ENCODE assay signal across 1 cellular context in the genomic region with DNA sequence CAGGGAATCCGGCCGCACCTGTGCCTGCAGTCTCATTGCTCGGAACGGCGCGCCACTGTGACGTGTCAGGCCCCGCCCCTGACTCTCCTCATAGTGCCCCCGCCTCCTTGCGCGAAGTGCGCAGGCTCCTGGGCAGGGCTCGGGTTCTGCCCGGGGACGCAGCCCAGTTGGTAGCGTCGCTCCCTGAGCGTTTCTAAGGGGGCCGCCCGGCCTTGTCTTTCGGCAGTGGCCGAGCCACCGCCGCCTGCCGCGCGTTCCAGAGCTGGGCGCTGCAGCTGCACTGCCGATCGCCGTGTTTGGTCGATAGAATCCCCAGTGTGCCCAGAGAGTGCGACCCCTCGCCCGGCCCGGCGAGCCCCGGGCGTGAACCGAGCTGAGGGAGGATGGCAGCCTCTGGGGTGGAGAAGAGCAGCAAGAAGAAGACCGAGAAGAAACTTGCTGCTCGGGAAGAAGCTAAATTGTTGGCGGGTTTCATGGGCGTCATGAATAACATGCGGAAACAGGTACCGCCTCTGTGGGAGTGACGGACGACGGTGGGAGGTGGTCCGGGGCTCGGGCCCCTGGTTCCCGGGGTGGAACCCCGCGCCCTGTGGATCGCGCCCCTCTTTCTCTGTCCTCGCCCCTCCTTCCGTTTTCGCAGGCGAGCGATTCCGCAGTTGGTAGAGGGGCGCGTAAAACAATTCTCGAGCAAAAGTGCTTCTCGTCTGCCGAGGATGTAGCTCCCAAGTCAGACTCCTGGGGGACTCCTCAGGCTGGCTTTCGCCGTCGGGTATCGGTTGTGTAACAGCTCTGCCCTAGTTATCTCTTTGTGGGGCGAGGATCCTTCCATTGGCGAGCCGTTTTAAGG.
A peak's percentile ranks its signal among the peaks of the same experiment; 100 is the strongest.
TF ChIP-seq lines count a peak whose summit lies in the region.

A gene with protein sequence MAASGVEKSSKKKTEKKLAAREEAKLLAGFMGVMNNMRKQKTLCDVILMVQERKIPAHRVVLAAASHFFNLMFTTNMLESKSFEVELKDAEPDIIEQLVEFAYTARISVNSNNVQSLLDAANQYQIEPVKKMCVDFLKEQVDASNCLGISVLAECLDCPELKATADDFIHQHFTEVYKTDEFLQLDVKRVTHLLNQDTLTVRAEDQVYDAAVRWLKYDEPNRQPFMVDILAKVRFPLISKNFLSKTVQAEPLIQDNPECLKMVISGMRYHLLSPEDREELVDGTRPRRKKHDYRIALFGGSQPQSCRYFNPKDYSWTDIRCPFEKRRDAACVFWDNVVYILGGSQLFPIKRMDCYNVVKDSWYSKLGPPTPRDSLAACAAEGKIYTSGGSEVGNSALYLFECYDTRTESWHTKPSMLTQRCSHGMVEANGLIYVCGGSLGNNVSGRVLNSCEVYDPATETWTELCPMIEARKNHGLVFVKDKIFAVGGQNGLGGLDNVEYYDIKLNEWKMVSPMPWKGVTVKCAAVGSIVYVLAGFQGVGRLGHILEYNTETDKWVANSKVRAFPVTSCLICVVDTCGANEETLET (plus strand): TSS at position 142 of the 847 bp plus-strand sequence. CDS start 242 bp downstream, at position 384.

TF ChIP-seq in HepG2, 621 proteins besides CTCF, POLR2A, EP300 and RAD21 (continued from another document and continues in another):
- TF ChIP-seq ZSCAN20 (CRISPR knock-in tag; IDR thresholded peaks at IDR 0.05; ENCODE audit: borderline replicate concordance) (no peak), ZNF33B (CRISPR knock-in tag; IDR thresholded peaks at IDR 0.05) (no peak; the same call in 1 of the 2 replicates), ZNF616 (CRISPR knock-in tag; IDR thresholded peaks at IDR 0.05; ENCODE audit: low read depth) (peak; percentile 71; the same call in 1 of the 2 replicates), CREB1 (IDR thresholded peaks at IDR 0.05) (peak; percentile 94), CREB1 (CRISPR knock-in tag; IDR thresholded peaks at IDR 0.05) (peak; percentile 99), HDAC1 (CRISPR knock-in tag; IDR thresholded peaks at IDR 0.05) (peak; percentile 87; the same call in 1 of the 2 replicates), AGO1 (IDR thresholded peaks at IDR 0.05; ENCODE audit: low read depth, low read length, poor library complexity, severe bottlenecking) (peak; percentile 27), XRCC5 (optimal IDR thresholded peaks at IDR 0.05; ENCODE audit: low read length) (peak; percentile 83), ZNF343 (CRISPR knock-in tag; IDR thresholded peaks at IDR 0.05) (no peak; the same call in 1 of the 2 replicates), RARA (CRISPR knock-in tag; IDR thresholded peaks at IDR 0.05) (no peak), NFE2L1 (CRISPR knock-in tag; IDR thresholded peaks at IDR 0.05; ENCODE audit: borderline replicate concordance) (no peak), TAF1 (CRISPR knock-in tag; IDR thresholded peaks at IDR 0.05) (peak; percentile 88), ZNF234 (CRISPR knock-in tag; conservative IDR thresholded peaks at IDR 0.05) (no peak), ZNF296 (CRISPR knock-in tag; conservative IDR thresholded peaks at IDR 0.05) (no peak), PAF1 (CRISPR knock-in tag; IDR thresholded peaks at IDR 0.05) (no peak), RBAK (CRISPR knock-in tag; IDR thresholded peaks at IDR 0.05) (no peak), ZNF337 (CRISPR knock-in tag; IDR thresholded peaks at IDR 0.05; ENCODE audit: borderline replicate concordance, low read depth) (0 out of 2 replicates have a peak, but pooled peaks have one; percentile 41), ZNF256 (CRISPR knock-in tag; conservative IDR thresholded peaks at IDR 0.05) (no peak), ZNF101 (CRISPR knock-in tag; IDR thresholded peaks at IDR 0.05; ENCODE audit: borderline replicate concordance, low read depth) (no peak), EEA1 (CRISPR knock-in tag; IDR thresholded peaks at IDR 0.05; ENCODE audit: borderline replicate concordance) (no peak), MATR3 (CRISPR knock-in tag; IDR thresholded peaks at IDR 0.05) (no peak), SSRP1 (CRISPR knock-in tag; IDR thresholded peaks at IDR 0.05) (no peak), MEIS2 (CRISPR knock-in tag; IDR thresholded peaks at IDR 0.05) (no peak; the same call in 1 of the 2 replicates), ZNF431 (CRISPR knock-in tag; IDR thresholded peaks at IDR 0.05; ENCODE audit: borderline replicate concordance, low read depth) (no peak), ZNF253 (CRISPR knock-in tag; IDR thresholded peaks at IDR 0.05; ENCODE audit: borderline replicate concordance) (peak; percentile 85; the same call in 1 of the 2 replicates), ASH2L (IDR thresholded peaks at IDR 0.05; ENCODE audit: insufficient read length, low read depth, low read length) (peak; percentile 72), SALL1 (CRISPR knock-in tag; IDR thresholded peaks at IDR 0.05) (peak; percentile 79), KAT2B (IDR thresholded peaks at IDR 0.05; ENCODE audit: borderline replicate concordance, low read depth, low read length) (no peak), RBM39 (IDR thresholded peaks at IDR 0.05; ENCODE audit: low read depth, low read length, poor library complexity, severe bottlenecking) (no peak), NCOA1 (CRISPR knock-in tag; IDR thresholded peaks at IDR 0.05) (no peak; the same call in 1 of the 2 replicates), CBFB (CRISPR knock-in tag; IDR thresholded peaks at IDR 0.05) (peak; percentile 29; the same call in 1 of the 2 replicates), ZFP36L2 (CRISPR knock-in tag; IDR thresholded peaks at IDR 0.05) (no peak)
- TF ChIP-seq, protein P1, sequence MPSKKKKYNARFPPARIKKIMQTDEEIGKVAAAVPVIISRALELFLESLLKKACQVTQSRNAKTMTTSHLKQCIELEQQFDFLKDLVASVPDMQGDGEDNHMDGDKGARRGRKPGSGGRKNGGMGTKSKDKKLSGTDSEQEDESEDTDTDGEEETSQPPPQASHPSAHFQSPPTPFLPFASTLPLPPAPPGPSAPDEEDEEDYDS (CRISPR knock-in tag; IDR thresholded peaks at IDR 0.05): peak; percentile 91
- TF ChIP-seq, protein P2, sequence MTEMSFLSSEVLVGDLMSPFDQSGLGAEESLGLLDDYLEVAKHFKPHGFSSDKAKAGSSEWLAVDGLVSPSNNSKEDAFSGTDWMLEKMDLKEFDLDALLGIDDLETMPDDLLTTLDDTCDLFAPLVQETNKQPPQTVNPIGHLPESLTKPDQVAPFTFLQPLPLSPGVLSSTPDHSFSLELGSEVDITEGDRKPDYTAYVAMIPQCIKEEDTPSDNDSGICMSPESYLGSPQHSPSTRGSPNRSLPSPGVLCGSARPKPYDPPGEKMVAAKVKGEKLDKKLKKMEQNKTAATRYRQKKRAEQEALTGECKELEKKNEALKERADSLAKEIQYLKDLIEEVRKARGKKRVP (CRISPR knock-in tag; IDR thresholded peaks at IDR 0.05): peak in 1 of 2 experiments; percentile 63; a peak in 1 of 4 replicates
- TF ChIP-seq, protein P3, sequence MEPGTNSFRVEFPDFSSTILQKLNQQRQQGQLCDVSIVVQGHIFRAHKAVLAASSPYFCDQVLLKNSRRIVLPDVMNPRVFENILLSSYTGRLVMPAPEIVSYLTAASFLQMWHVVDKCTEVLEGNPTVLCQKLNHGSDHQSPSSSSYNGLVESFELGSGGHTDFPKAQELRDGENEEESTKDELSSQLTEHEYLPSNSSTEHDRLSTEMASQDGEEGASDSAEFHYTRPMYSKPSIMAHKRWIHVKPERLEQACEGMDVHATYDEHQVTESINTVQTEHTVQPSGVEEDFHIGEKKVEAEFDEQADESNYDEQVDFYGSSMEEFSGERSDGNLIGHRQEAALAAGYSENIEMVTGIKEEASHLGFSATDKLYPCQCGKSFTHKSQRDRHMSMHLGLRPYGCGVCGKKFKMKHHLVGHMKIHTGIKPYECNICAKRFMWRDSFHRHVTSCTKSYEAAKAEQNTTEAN (CRISPR knock-in tag; conservative IDR thresholded peaks at IDR 0.05): no peak
- TF ChIP-seq, protein P4, sequence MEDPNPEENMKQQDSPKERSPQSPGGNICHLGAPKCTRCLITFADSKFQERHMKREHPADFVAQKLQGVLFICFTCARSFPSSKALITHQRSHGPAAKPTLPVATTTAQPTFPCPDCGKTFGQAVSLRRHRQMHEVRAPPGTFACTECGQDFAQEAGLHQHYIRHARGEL (CRISPR knock-in tag; IDR thresholded peaks at IDR 0.05): 0 out of 2 replicates have a peak, but pooled peaks have one; percentile 35
- TF ChIP-seq, protein P5, sequence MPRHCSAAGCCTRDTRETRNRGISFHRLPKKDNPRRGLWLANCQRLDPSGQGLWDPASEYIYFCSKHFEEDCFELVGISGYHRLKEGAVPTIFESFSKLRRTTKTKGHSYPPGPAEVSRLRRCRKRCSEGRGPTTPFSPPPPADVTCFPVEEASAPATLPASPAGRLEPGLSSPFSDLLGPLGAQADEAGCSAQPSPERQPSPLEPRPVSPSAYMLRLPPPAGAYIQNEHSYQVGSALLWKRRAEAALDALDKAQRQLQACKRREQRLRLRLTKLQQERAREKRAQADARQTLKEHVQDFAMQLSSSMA (CRISPR knock-in tag; IDR thresholded peaks at IDR 0.05): peak; percentile 85; the same call in 1 of the 2 replicates
- TF ChIP-seq, protein P6, sequence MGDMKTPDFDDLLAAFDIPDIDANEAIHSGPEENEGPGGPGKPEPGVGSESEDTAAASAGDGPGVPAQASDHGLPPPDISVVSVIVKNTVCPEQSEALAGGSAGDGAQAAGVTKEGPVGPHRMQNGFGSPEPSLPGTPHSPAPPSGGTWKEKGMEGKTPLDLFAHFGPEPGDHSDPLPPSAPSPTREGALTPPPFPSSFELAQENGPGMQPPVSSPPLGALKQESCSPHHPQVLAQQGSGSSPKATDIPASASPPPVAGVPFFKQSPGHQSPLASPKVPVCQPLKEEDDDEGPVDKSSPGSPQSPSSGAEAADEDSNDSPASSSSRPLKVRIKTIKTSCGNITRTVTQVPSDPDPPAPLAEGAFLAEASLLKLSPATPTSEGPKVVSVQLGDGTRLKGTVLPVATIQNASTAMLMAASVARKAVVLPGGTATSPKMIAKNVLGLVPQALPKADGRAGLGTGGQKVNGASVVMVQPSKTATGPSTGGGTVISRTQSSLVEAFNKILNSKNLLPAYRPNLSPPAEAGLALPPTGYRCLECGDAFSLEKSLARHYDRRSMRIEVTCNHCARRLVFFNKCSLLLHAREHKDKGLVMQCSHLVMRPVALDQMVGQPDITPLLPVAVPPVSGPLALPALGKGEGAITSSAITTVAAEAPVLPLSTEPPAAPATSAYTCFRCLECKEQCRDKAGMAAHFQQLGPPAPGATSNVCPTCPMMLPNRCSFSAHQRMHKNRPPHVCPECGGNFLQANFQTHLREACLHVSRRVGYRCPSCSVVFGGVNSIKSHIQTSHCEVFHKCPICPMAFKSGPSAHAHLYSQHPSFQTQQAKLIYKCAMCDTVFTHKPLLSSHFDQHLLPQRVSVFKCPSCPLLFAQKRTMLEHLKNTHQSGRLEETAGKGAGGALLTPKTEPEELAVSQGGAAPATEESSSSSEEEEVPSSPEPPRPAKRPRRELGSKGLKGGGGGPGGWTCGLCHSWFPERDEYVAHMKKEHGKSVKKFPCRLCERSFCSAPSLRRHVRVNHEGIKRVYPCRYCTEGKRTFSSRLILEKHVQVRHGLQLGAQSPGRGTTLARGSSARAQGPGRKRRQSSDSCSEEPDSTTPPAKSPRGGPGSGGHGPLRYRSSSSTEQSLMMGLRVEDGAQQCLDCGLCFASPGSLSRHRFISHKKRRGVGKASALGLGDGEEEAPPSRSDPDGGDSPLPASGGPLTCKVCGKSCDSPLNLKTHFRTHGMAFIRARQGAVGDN (CRISPR knock-in tag; IDR thresholded peaks at IDR 0.05): peak; percentile 89
- TF ChIP-seq, protein P7, sequence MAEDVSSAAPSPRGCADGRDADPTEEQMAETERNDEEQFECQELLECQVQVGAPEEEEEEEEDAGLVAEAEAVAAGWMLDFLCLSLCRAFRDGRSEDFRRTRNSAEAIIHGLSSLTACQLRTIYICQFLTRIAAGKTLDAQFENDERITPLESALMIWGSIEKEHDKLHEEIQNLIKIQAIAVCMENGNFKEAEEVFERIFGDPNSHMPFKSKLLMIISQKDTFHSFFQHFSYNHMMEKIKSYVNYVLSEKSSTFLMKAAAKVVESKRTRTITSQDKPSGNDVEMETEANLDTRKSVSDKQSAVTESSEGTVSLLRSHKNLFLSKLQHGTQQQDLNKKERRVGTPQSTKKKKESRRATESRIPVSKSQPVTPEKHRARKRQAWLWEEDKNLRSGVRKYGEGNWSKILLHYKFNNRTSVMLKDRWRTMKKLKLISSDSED (CRISPR knock-in tag; IDR thresholded peaks at IDR 0.05): no peak
- TF ChIP-seq, protein P8, sequence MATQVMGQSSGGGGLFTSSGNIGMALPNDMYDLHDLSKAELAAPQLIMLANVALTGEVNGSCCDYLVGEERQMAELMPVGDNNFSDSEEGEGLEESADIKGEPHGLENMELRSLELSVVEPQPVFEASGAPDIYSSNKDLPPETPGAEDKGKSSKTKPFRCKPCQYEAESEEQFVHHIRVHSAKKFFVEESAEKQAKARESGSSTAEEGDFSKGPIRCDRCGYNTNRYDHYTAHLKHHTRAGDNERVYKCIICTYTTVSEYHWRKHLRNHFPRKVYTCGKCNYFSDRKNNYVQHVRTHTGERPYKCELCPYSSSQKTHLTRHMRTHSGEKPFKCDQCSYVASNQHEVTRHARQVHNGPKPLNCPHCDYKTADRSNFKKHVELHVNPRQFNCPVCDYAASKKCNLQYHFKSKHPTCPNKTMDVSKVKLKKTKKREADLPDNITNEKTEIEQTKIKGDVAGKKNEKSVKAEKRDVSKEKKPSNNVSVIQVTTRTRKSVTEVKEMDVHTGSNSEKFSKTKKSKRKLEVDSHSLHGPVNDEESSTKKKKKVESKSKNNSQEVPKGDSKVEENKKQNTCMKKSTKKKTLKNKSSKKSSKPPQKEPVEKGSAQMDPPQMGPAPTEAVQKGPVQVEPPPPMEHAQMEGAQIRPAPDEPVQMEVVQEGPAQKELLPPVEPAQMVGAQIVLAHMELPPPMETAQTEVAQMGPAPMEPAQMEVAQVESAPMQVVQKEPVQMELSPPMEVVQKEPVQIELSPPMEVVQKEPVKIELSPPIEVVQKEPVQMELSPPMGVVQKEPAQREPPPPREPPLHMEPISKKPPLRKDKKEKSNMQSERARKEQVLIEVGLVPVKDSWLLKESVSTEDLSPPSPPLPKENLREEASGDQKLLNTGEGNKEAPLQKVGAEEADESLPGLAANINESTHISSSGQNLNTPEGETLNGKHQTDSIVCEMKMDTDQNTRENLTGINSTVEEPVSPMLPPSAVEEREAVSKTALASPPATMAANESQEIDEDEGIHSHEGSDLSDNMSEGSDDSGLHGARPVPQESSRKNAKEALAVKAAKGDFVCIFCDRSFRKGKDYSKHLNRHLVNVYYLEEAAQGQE (IDR thresholded peaks at IDR 0.05; ENCODE audit: borderline replicate concordance in 1 of 2, low read depth in 1 of 2, low read length in 2 of 2): 0 out of 4 replicates have a peak, but pooled peaks of 1 of the 2 experiments have one; percentile 66
- TF ChIP-seq, protein P9, sequence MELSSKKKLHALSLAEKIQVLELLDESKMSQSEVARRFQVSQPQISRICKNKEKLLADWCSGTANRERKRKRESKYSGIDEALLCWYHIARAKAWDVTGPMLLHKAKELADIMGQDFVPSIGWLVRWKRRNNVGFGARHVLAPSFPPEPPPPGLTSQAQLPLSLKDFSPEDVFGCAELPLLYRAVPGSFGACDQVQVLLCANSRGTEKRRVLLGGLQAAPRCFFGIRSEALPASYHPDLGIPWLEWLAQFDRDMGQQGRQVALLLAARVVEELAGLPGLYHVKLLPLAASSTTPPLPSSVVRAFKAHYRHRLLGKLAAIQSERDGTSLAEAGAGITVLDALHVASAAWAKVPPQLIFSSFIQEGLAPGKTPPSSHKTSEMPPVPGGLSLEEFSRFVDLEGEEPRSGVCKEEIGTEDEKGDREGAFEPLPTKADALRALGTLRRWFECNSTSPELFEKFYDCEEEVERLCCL (CRISPR knock-in tag; IDR thresholded peaks at IDR 0.05; ENCODE audit: borderline replicate concordance): no peak
- TF ChIP-seq, protein P10, sequence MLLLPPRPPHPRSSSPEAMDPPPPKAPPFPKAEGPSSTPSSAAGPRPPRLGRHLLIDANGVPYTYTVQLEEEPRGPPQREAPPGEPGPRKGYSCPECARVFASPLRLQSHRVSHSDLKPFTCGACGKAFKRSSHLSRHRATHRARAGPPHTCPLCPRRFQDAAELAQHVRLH (CRISPR knock-in tag; IDR thresholded peaks at IDR 0.05; ENCODE audit: borderline replicate concordance, low read depth): peak; percentile 35; the same call in 1 of the 2 replicates
